In the genomic region with DNA sequence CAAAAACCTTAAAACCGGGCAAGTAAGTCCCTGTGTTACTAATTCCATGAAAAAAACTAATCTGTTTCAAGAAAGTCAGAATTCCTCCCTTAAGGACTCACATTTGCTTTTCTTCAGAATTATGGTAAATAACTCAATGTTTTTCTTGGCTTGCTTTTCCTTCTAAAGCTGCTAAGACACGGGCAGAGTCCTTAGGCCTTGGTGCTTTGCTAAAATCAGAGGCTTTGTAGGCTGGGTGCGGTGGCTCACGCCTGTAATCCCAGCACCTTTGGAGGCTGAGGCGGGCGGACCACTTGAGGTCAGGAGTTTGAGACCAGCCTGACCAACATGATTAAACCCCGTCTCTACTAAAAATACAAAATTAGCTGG, we compare ENCODE assay signal across 11 cellular contexts. TPM values are rescaled to one million over a fixed set of nuclear protein-coding genes. Genes with fewer than 3 reads are reported as not detected.
A peak's percentile ranks its signal among the peaks of the same experiment; 100 is the strongest.
DNase-seq lines count a peak whose midpoint lies in the region; ATAC-seq and TF ChIP-seq lines count a peak whose summit lies in the region.
"Had no signal": no experiment of that assay in that cellular context is flagged by ENCODE, and none has a peak within 500 bp of the region (broad histone marks: within the 10 kb centered on the region; RNA-seq: fewer than 3 reads in every experiment).

No MANE protein-coding gene starts in this region.

- peak overlapping the region; percentile 82 for H3K9ac ChIP-seq in adipocyte (ENCODE audit: low read length)

- no peaks in the 10 kb centered on the region for H3K9me3 Mint-ChIP-seq in naive B cell

- no peak for TF ChIP-seq CTCF in transverse colon (IDR thresholded peaks at IDR 0.05)

- H3K4me1 Mint-ChIP-seq in naive B cell = peaks cover 50 to 64% (median 55%) of the 10 kb centered on the region in 3 donors

- peak overlapping the region; percentile 72 for H3K4me3 ChIP-seq in adipocyte (ENCODE audit: low read length)
- peak overlapping the region in 1 of 4 donors; percentile 12 for H3K4me3 ChIP-seq in transverse colon
- H3K4me3 ChIP-seq: cardiac muscle cell, GM12878 had no signal

- H3K4me1 ChIP-seq in adipocyte (ENCODE audit: control insufficient read depth, insufficient read depth, low read length) = peaks cover 73% of the 10 kb centered on the region
- H3K4me1 ChIP-seq in transverse colon = peaks cover 0 to 4% (median 0%) of the 10 kb centered on the region in 4 donors

- peak overlapping the region in 4 of 6 donors; percentile 22 to 72 (median 40) for H3K27ac Mint-ChIP-seq in naive B cell

- intact Hi-C loops in transverse colon (cut with DNase I; ENCODE audit: low total_unique reads) = no loop called here

- H3K36me3 Mint-ChIP-seq in naive B cell = peaks cover 7 to 13% of the 10 kb centered on the region in 2 donors

- ATAC-seq in naive B cell (ENCODE audit: low read depth in 2 of 2) = no peak
- ATAC-seq in HG02763 (IDR thresholded peaks at IDR 0.05; ENCODE audit: unreplicated experiment) = no peak
- ATAC-seq: GM12878, HCT116 had no signal

- peak overlapping the region; percentile 35 to 65 (median 52) for H3K27ac ChIP-seq in transverse colon
- H3K27ac ChIP-seq: cardiac muscle cell had no signal

- H3K36me3 ChIP-seq in adipocyte (ENCODE audit: control insufficient read depth, insufficient read depth, low read length, severe bottlenecking) (no peaks in the 10 kb centered on the region), transverse colon (no peaks in the 10 kb centered on the region)
- H3K36me3 ChIP-seq: cardiac muscle cell had no signal

- no peak overlapping the region for H3K4me3 Mint-ChIP-seq in naive B cell

- DNase-seq in adipocyte (ENCODE audit: low read depth) = peak; percentile 77
- peak; percentile 79 for DNase-seq in fibroblast of peridontal ligament (ENCODE audit: extremely low read depth)
- no peak for DNase-seq in naive B cell
- DNase-seq in transverse colon = no peak
- DNase-seq in NCI-H2107 (lab: John Stamatoyannopoulos, UW) = no peak
- no peak for DNase-seq in OCI-M2 (lab: John Stamatoyannopoulos, UW; ENCODE audit: unreplicated experiment)
- no peak for DNase-seq in DMS114 treated with DMSO at 0.1 percent for 48 hours (lab: John Stamatoyannopoulos, UW; ENCODE audit: unreplicated experiment)

- in situ Hi-C loops in transverse colon (cut with MboI; ENCODE audit: low pct_ligation_motif_present in 1 of 4, low pct_unique_long_range_greater_than_20kb in 1 of 4, low sequenced_read_pairs in 3 of 4) = no loop called here

- no peaks in the 10 kb centered on the region for H3K27me3 Mint-ChIP-seq in naive B cell

- H3K9me3 ChIP-seq in adipocyte (ENCODE audit: control insufficient read depth, low read length) (no peaks in the 10 kb centered on the region), transverse colon (no peaks in the 10 kb centered on the region)

- H3K27me3 ChIP-seq in adipocyte (replicated peaks; ENCODE audit: control insufficient read depth, insufficient read depth, low read length) (no peaks in the 10 kb centered on the region), transverse colon (no peaks in the 10 kb centered on the region)
- H3K27me3 ChIP-seq: cardiac muscle cell had no signal

- TF ChIP-seq EP300 in transverse colon (IDR thresholded peaks at IDR 0.05; ENCODE audit: low read depth) = no peak

- 73 to 93% methylated on average over 3 to 7 of the region's 7 CpGs for WGBS in transverse colon (ENCODE audit: low coverage in 1 of 2), 2 donors

- TF ChIP-seq POLR2A in transverse colon (IDR thresholded peaks at IDR 0.05) = no peak

RNA-seq across cellular contexts. Expression of a gene that starts 32.0 kb away (rescaled TPM):
- 10 to 100 TPM; 26.6 to 43.8 (median 34.8) TPM for polyA plus RNA-seq in naive B cell (ENCODE audit: low read depth in 6 of 6)
- 10 to 100 TPM; 18.9 to 39.6 (median 22.2) TPM for total RNA-seq in transverse colon

Comparison
In these comparisons a context has a peak if more than half of its experiments do, and no peak if none do; other contexts are left out.
1. DNase-seq: peak in adipocyte (single experiment) and fibroblast of peridontal ligament (single experiment); none in naive B cell (single experiment), transverse colon (single experiment), NCI-H2107 (single experiment), OCI-M2 (single experiment) and DMS114 treated with DMSO at 0.1 percent for 48 hours (single experiment).